Comparison of ENCODE assay signal across 16 cellular contexts in the genomic region with DNA sequence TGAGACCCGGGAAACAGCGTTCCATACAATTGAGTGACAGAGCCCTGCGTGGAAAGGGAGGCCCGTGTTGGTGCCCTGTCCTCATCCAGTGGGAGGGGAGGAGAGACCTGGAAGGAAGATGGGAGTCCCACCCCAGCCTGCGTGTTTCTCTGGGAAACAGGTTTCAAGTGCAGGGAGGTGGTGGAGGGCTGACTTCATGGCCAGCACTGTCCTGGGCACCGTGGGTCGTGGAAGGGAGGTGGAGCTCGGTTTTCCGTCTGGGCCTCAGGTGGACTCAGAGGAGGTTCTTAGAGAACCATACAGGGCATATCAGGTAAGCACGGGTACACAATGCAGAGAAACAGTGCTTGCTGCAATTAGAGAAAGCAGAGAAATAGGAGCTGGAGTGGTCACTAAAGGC.
DNase-seq lines count a peak whose midpoint lies in the region; ATAC-seq and TF ChIP-seq lines count a peak whose summit lies in the region.
"Had no signal": no experiment of that assay in that cellular context is flagged by ENCODE, and none has a peak within 500 bp of the region (broad histone marks: within the 10 kb centered on the region; RNA-seq: fewer than 3 reads in every experiment).

No MANE protein-coding gene starts in this region.

- no peaks in the 10 kb centered on the region for H3K4me1 ChIP-seq in endodermal cell (ENCODE audit: control insufficient read depth, insufficient read depth, low read length)

- H3K9me3 ChIP-seq in endodermal cell (ENCODE audit: control insufficient read depth, low read length) (no peaks in the 10 kb centered on the region), WERI-Rb-1 (ENCODE audit: severe bottlenecking) (no peaks in the 10 kb centered on the region)

- H3K4me3 Mint-ChIP-seq in endodermal cell (no peak overlapping the region), osteocyte (ENCODE audit: unreplicated experiment) (no peak overlapping the region)
- H3K4me3 Mint-ChIP-seq: CD4-positive, alpha-beta memory T cell had no signal

- H3K27me3 Mint-ChIP-seq in endodermal cell (ENCODE audit: insufficient read depth), result peaks cover 1% of the 10 kb centered on the region
- H3K27me3 Mint-ChIP-seq in osteocyte (ENCODE audit: unreplicated experiment), result peaks cover 29% of the 10 kb centered on the region

- intact Hi-C loops in cardiac septum (cut with DNase I) (no loop called here), Right ventricle myocardium inferior (cut with DNase I) (no loop called here)

- H3K4me3 ChIP-seq in endodermal cell (ENCODE audit: low read length), result no peak overlapping the region
- no peak overlapping the region for H3K4me3 ChIP-seq in WERI-Rb-1 (ENCODE audit: low read depth, low read length)

- WGBS in endodermal cell (ENCODE audit: insufficient coverage in 1 of 2, insufficient read length in 1 of 2), 2 experiments, result 90 to 96% methylated on average over 9 to 10 of the region's 10 CpGs

- ATAC-seq in Right ventricle myocardium inferior, result no peak
- ATAC-seq in HG03039 (IDR thresholded peaks at IDR 0.05; ENCODE audit: unreplicated experiment), result no peak
- ATAC-seq in HG03565 (IDR thresholded peaks at IDR 0.05; ENCODE audit: unreplicated experiment), result no peak

- DNase-seq in cardiac septum (ENCODE audit: low spot score) (peak; percentile 31), Right ventricle myocardium inferior (ENCODE audit: missing footprints) (no peak), endodermal cell (peak; percentile 26), osteocyte (ENCODE audit: extremely low spot score, unreplicated experiment) (peak; percentile 70), WERI-Rb-1 (no peak)
- DNase-seq: C1 segment of cervical spinal cord; Calu3; CD4-positive, alpha-beta memory T cell; COR-L47; DMS53; DMS79 treated with DMSO at 0.1 percent for 48 hours; GF-D8; GOT3; HCEC 1CT had no signal

- no peak overlapping the region for H3K9ac ChIP-seq in endodermal cell (ENCODE audit: extremely low read depth, low read length, poor library complexity, severe bottlenecking)

- H3K27me3 ChIP-seq in endodermal cell (ENCODE audit: control insufficient read depth, insufficient read depth, low read length, poor library complexity, severe bottlenecking) (no peaks in the 10 kb centered on the region), WERI-Rb-1 (ENCODE audit: insufficient read depth, low read depth, severe bottlenecking) (no peaks in the 10 kb centered on the region)

- TF ChIP-seq CTCF in endodermal cell (conservative IDR thresholded peaks at IDR 0.05), result no peak
- TF ChIP-seq CTCF in osteocyte (IDR thresholded peaks at IDR 0.05), result no peak
- TF ChIP-seq CTCF in WERI-Rb-1 (IDR thresholded peaks at IDR 0.05; ENCODE audit: low read depth, low read length), result no peak

- H3K36me3 ChIP-seq in endodermal cell (ENCODE audit: control insufficient read depth, insufficient read depth, low read length) (no peaks in the 10 kb centered on the region), WERI-Rb-1 (no peaks in the 10 kb centered on the region)

- no peaks in the 10 kb centered on the region for H3K36me3 Mint-ChIP-seq in endodermal cell (ENCODE audit: low read depth)
- H3K36me3 Mint-ChIP-seq in osteocyte (ENCODE audit: unreplicated experiment), result no peaks in the 10 kb centered on the region
- H3K36me3 Mint-ChIP-seq: CD4-positive, alpha-beta memory T cell had no signal

- H3K9me3 Mint-ChIP-seq in endodermal cell (no peaks in the 10 kb centered on the region), osteocyte (ENCODE audit: unreplicated experiment) (no peaks in the 10 kb centered on the region)
- H3K9me3 Mint-ChIP-seq: CD4-positive, alpha-beta memory T cell had no signal

- H3K27ac Mint-ChIP-seq in endodermal cell (peak overlapping the region; percentile 8), osteocyte (ENCODE audit: unreplicated experiment) (no peak overlapping the region)
- H3K27ac Mint-ChIP-seq: CD4-positive, alpha-beta memory T cell had no signal

- H3K27ac ChIP-seq in endodermal cell (ENCODE audit: low read depth, low read length), result no peak overlapping the region
- H3K27ac ChIP-seq in WERI-Rb-1, result no peak overlapping the region

- no peaks in the 10 kb centered on the region for H3K4me1 Mint-ChIP-seq in endodermal cell
- no peaks in the 10 kb centered on the region for H3K4me1 Mint-ChIP-seq in osteocyte (ENCODE audit: unreplicated experiment)
- H3K4me1 Mint-ChIP-seq: CD4-positive, alpha-beta memory T cell had no signal

Comparison
In these comparisons a context has a peak if more than half of its experiments do, and no peak if none do; other contexts are left out.
1. DNase-seq: peak in cardiac septum (single experiment), endodermal cell (single experiment) and osteocyte (single experiment); none in Right ventricle myocardium inferior (single experiment) and WERI-Rb-1 (single experiment).